26 cellular contexts compared by ENCODE assay signal in the genomic region with DNA sequence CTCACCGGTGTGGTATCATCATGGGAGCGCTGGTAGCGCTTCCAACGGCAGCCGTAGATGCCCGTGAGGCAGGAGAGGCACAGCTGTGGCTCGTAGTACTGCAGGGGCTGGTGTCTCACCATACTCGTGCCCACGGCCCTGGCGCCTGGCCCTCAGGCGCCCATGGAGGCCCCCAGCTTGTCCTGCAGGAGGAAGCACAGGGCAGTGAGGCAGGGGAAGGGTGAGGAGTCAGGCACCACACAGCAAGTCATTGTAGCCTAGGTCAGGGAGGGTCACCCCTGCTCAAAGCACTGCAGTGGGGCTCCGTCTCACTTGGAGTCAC. TPM values are rescaled to one million over a fixed set of nuclear protein-coding genes. Genes with fewer than 3 reads are reported as not detected.
DNase-seq lines count a peak whose midpoint lies in the region; ATAC-seq and TF ChIP-seq lines count a peak whose summit lies in the region.
"Had no signal": no experiment of that assay in that cellular context is flagged by ENCODE, and none has a peak within 500 bp of the region (broad histone marks: within the 10 kb centered on the region; RNA-seq: fewer than 3 reads in every experiment).

No MANE protein-coding gene starts in this region.

- H3K14ac ChIP-seq in mesenchymal stem cell (ENCODE audit: low read length in 2 of 2): no peak overlapping the region

- no peak overlapping the region for H2BK5ac ChIP-seq in mesenchymal stem cell (ENCODE audit: low read depth, low read length, poor library complexity, severe bottlenecking)

- no peak overlapping the region for H4K8ac ChIP-seq in mesenchymal stem cell (ENCODE audit: low read length)

- H3K79me1 ChIP-seq in mesenchymal stem cell (replicated peaks; ENCODE audit: low read length, poor library complexity, severe bottlenecking): no peaks in the 10 kb centered on the region

- peak overlapping the region; percentile 57 for H4K91ac ChIP-seq in mesenchymal stem cell (ENCODE audit: low read length)

- no TSS peak for BruUV-seq in MCF 10A (replicated peaks; lab: Mats Ljungman, UMichigan)

- H3K36me3 ChIP-seq in breast epithelium: no peaks in the 10 kb centered on the region
- no peaks in the 10 kb centered on the region for H3K36me3 ChIP-seq in mesenchymal stem cell (ENCODE audit: control insufficient read depth in 1 of 2, insufficient read depth in 2 of 2, low read depth in 1 of 2, low read length in 2 of 2)
- H3K36me3 ChIP-seq in brain microvascular endothelial cell (replicated peaks): no peaks in the 10 kb centered on the region
- H3K36me3 ChIP-seq in adrenal gland (replicated peaks in 1 of 2): no peaks in the 10 kb centered on the region
- H3K36me3 ChIP-seq: ascending aorta, upper lobe of right lung had no signal

- H3K9me3 ChIP-seq in breast epithelium: no peaks in the 10 kb centered on the region
- H3K9me3 ChIP-seq in mesenchymal stem cell (ENCODE audit: control insufficient read depth, low read length): no peaks in the 10 kb centered on the region
- H3K9me3 ChIP-seq in adrenal gland (replicated peaks in 1 of 3): no peaks in the 10 kb centered on the region
- H3K9me3 ChIP-seq: ascending aorta, upper lobe of right lung had no signal

- H3K4me1 ChIP-seq in breast epithelium (peaks cover 3% of the 10 kb centered on the region in 2 donors), mesenchymal stem cell (ENCODE audit: control insufficient read depth, insufficient read depth, low read depth, low read length) (peaks cover 13% of the 10 kb centered on the region), adrenal gland (replicated peaks in 1 of 2) (peaks cover 0 to 28% of the 10 kb centered on the region in 2 donors)

- H3K9ac ChIP-seq in mesenchymal stem cell (ENCODE audit: low read length): no peak overlapping the region

- no peak overlapping the region for H3K4me3 ChIP-seq in breast epithelium
- no peak overlapping the region for H3K4me3 ChIP-seq in mesenchymal stem cell (ENCODE audit: insufficient read depth in 1 of 2, low read depth in 1 of 2, low read length in 2 of 2)
- H3K4me3 ChIP-seq in brain microvascular endothelial cell (ENCODE audit: low read depth, low read length): no peak overlapping the region
- no peak overlapping the region for H3K4me3 ChIP-seq in adrenal gland
- H3K4me3 ChIP-seq: ascending aorta, upper lobe of right lung had no signal

- H2AK5ac ChIP-seq in mesenchymal stem cell (ENCODE audit: low read length, severe bottlenecking): no peak overlapping the region

- no peak overlapping the region for H3K23ac ChIP-seq in mesenchymal stem cell (ENCODE audit: low read length in 2 of 2)

- TF ChIP-seq CTCF in breast epithelium (IDR thresholded peaks at IDR 0.05) (no peak), MCF 10A (IDR thresholded peaks at IDR 0.05; ENCODE audit: unreplicated experiment) (no peak), VCaP (conservative IDR thresholded peaks at IDR 0.05) (no peak), brain microvascular endothelial cell (IDR thresholded peaks at IDR 0.05; ENCODE audit: low read depth, low read length, missing control alignments) (no peak), adrenal gland (IDR thresholded peaks at IDR 0.05) (no peak)

- no peak for DNase-seq in breast epithelium (ENCODE audit: low spot score in 2 of 2)
- no peak for DNase-seq in MCF 10A (ENCODE audit: unreplicated experiment)
- DNase-seq in mesenchymal stem cell: no peak
- no peak for DNase-seq in OCI-M1 (lab: John Stamatoyannopoulos, UW)
- no peak for DNase-seq in brain microvascular endothelial cell
- no peak for DNase-seq in adrenal gland
- DNase-seq: activated CD4-positive, alpha-beta T cell treated with anti-CD3 and anti-CD28 coated beads for 36 hours; activated CD8-positive, alpha-beta memory T cell treated with anti-CD3 and anti-CD28 coated beads for 24 hours; activated effector memory CD4-positive, alpha-beta T cell treated with anti-CD3 and anti-CD28 coated beads, Interleukin-2, amount 50 U/mL, for 16 hours; activated T-cell treated with anti-CD3 and anti-CD28 coated beads for 4 hours; AML-193; cortex of kidney; effector memory CD4-positive, alpha-beta T cell; HCEC 1CT; KBM-7; naive thymus-derived CD4-positive, alpha-beta T cell; NCI-H1436 treated with DMSO at 0.1 percent for 48 hours; occipital lobe; SIG-M5; stimulated activated naive B cell treated with anti-CD40 and anti-IgM and Interleukin-4, amounts not matched to agents 10 μg/mL and 1 μg/mL and 100 μg/mL, for 72 hours; upper lobe of right lung had no signal

- no peaks in the 10 kb centered on the region for H3K4me1 Mint-ChIP-seq in MCF 10A (ENCODE audit: insufficient read depth, unreplicated experiment)

- in situ Hi-C loops in brain microvascular endothelial cell (cut with HindIII; ENCODE audit: low pct_ligation_motif_present, low sequenced_read_pairs): no loop called here

- no peaks in the 10 kb centered on the region for H3K9me3 Mint-ChIP-seq in MCF 10A (ENCODE audit: unreplicated experiment)
- H3K9me3 Mint-ChIP-seq: stimulated activated naive B cell treated with anti-CD40 and anti-IgM and Interleukin-4, amounts not matched to agents 10 μg/mL and 1 μg/mL and 100 μg/mL, for 72 hours had no signal

- no peak overlapping the region for H3K4me3 Mint-ChIP-seq in MCF 10A (ENCODE audit: unreplicated experiment)
- H3K4me3 Mint-ChIP-seq: activated CD4-positive, alpha-beta T cell treated with anti-CD3 and anti-CD28 coated beads for 36 hours; activated naive CD8-positive, alpha-beta T cell; naive thymus-derived CD4-positive, alpha-beta T cell; stimulated activated naive B cell treated with anti-CD40 and anti-IgM and Interleukin-4, amounts not matched to agents 10 μg/mL and 1 μg/mL and 100 μg/mL, for 72 hours had no signal

- H3K27ac Mint-ChIP-seq in MCF 10A (ENCODE audit: low read depth, unreplicated experiment): no peak overlapping the region
- H3K27ac Mint-ChIP-seq: stimulated activated naive B cell treated with anti-CD40 and anti-IgM and Interleukin-4, amounts not matched to agents 10 μg/mL and 1 μg/mL and 100 μg/mL, for 72 hours had no signal

- no peaks in the 10 kb centered on the region for H3K27me3 ChIP-seq in breast epithelium
- peaks cover 0 to 1% of the 10 kb centered on the region in 2 experiments for H3K27me3 ChIP-seq in mesenchymal stem cell (ENCODE audit: control insufficient read depth in 1 of 2, insufficient read depth in 1 of 2, low read length in 2 of 2)
- no peaks in the 10 kb centered on the region for H3K27me3 ChIP-seq in brain microvascular endothelial cell (replicated peaks)
- H3K27me3 ChIP-seq in adrenal gland: no peaks in the 10 kb centered on the region
- H3K27me3 ChIP-seq: ascending aorta, upper lobe of right lung had no signal

- H3K27ac ChIP-seq in breast epithelium (peak overlapping the region; percentile 83 to 94), VCaP (peak overlapping the region; percentile 59), mesenchymal stem cell (ENCODE audit: low read length, poor library complexity, severe bottlenecking) (no peak overlapping the region), brain microvascular endothelial cell (no peak overlapping the region), adrenal gland (peak overlapping the region in 1 of 5 donors; percentile 69)
- H3K27ac ChIP-seq: ascending aorta, HL-60 had no signal

- H3K4ac ChIP-seq in mesenchymal stem cell (ENCODE audit: low read depth in 1 of 2, low read length in 2 of 2): peak overlapping the region in 1 of 2 experiments; percentile 13

- no peak overlapping the region for H2AFZ ChIP-seq in mesenchymal stem cell (ENCODE audit: low read depth, low read length)

- no peaks in the 10 kb centered on the region for H3K27me3 Mint-ChIP-seq in MCF 10A (ENCODE audit: insufficient read depth, unreplicated experiment)
- H3K27me3 Mint-ChIP-seq: activated CD4-positive, alpha-beta T cell treated with anti-CD3 and anti-CD28 coated beads for 36 hours; activated naive CD8-positive, alpha-beta T cell; naive thymus-derived CD4-positive, alpha-beta T cell; stimulated activated naive B cell treated with anti-CD40 and anti-IgM and Interleukin-4, amounts not matched to agents 10 μg/mL and 1 μg/mL and 100 μg/mL, for 72 hours had no signal

- 89% methylated on average over 12 of the region's 12 CpGs for WGBS in mesenchymal stem cell
- 87 to 100% (median 90%) methylated on average over 1 to 12 of the region's 12 CpGs for WGBS in adrenal gland, 4 donors

- H3K18ac ChIP-seq in mesenchymal stem cell (ENCODE audit: low read depth in 1 of 2, low read length in 2 of 2): no peak overlapping the region

- CTCF ChIA-PET in MCF 10A (lab: Yijun Ruan, JAX): interaction anchor here (0.7 kb wide), 1 partner anchor 53 kb away, joined by 3 read pairs; no protein-coding TSS in a partner anchor

- H3K36me3 Mint-ChIP-seq in MCF 10A (ENCODE audit: insufficient read depth, unreplicated experiment): no peaks in the 10 kb centered on the region
- H3K36me3 Mint-ChIP-seq: naive thymus-derived CD4-positive, alpha-beta T cell; stimulated activated naive B cell treated with anti-CD40 and anti-IgM and Interleukin-4, amounts not matched to agents 10 μg/mL and 1 μg/mL and 100 μg/mL, for 72 hours had no signal

- H2BK120ac ChIP-seq in mesenchymal stem cell (ENCODE audit: low read depth, low read length): no peak overlapping the region

- H2BK15ac ChIP-seq in mesenchymal stem cell (ENCODE audit: low read depth, poor library complexity, severe bottlenecking): no peak overlapping the region

- TF ChIP-seq POLR2A in breast epithelium (IDR thresholded peaks at IDR 0.05) (no peak), adrenal gland (IDR thresholded peaks at IDR 0.05) (no peak)

- intact Hi-C loops in breast epithelium (cut with DNase I; ENCODE audit: low total_unique reads) (loop anchor here (5.0 kb wide), 1 partner anchor 1250 kb away; no protein-coding TSS in a partner anchor), MCF 10A (cut with micrococcal nuclease) (no loop called here), adrenal gland (cut with DNase I) (no loop called here)

- H2BK12ac ChIP-seq in mesenchymal stem cell (ENCODE audit: low read length in 2 of 2): peak overlapping the region in 1 of 2 experiments; percentile 27

- no peak overlapping the region for H3K4me2 ChIP-seq in mesenchymal stem cell (ENCODE audit: low read length, poor library complexity, severe bottlenecking)

- POLR2A ChIA-PET in MCF 10A (lab: Yijun Ruan, JAX): no interaction called here

- no peak for ATAC-seq in GM21619 (IDR thresholded peaks at IDR 0.05; ENCODE audit: unreplicated experiment)
- ATAC-seq: activated CD4-positive, alpha-beta T cell treated with anti-CD3 and anti-CD28 coated beads for 36 hours; naive thymus-derived CD4-positive, alpha-beta T cell; stimulated activated naive B cell treated with anti-CD40 and anti-IgM and Interleukin-4, amounts not matched to agents 10 μg/mL and 1 μg/mL and 100 μg/mL, for 72 hours had no signal

RNA-seq across cellular contexts. Expression of a gene that starts 44.6 kb away (rescaled TPM):
- total RNA-seq in breast epithelium: 1 to 10 TPM; 1.6 to 2.7 (median 2.6) TPM
- total RNA-seq in MCF 10A (2022): not detected in 2 replicates
- polyA plus RNA-seq in mesenchymal stem cell (2013, experiment 1 of 2): 0.26 TPM
- 0.34 TPM for polyA plus RNA-seq in mesenchymal stem cell (2013, experiment 2 of 2)
- 1 to 10 TPM in 3 of 8 donors, under 1 TPM in 5; 0.25 to 2.0 (median 0.93) TPM for total RNA-seq in adrenal gland
- polyA plus RNA-seq in adrenal gland: 1 to 10 TPM in 2 of 3 donors, under 1 TPM in 1; 0.38 to 3.5 (median 1.4) TPM
- total RNA-seq: ascending aorta had no signal

RNA-seq across cellular contexts. Expression of a gene that starts 48.2 kb away (rescaled TPM):
- total RNA-seq in breast epithelium: 10 to 100 TPM; 10.5 to 25.9 (median 14.8) TPM
- 5.6 and 5.7 TPM in 2 replicates for total RNA-seq in MCF 10A (2022)
- 1.8 TPM for polyA plus RNA-seq in mesenchymal stem cell (2013, experiment 1 of 2)
- 1.4 TPM for polyA plus RNA-seq in mesenchymal stem cell (2013, experiment 2 of 2)
- 10 to 100 TPM in 7 of 8 donors, 1 to 10 TPM in 1; 4.8 to 17.8 (median 14.5) TPM for total RNA-seq in adrenal gland
- polyA plus RNA-seq in adrenal gland: 100 to 1,000 TPM in 1 of 3 donors, 10 to 100 TPM in 1, 1 to 10 TPM in 1; 4.1 to 110 (median 35.0) TPM

Comparison
In these comparisons a context has a peak if more than half of its experiments do, and no peak if none do; other contexts are left out.
1. H3K27ac ChIP-seq: peak in breast epithelium (2 of 2) and VCaP (single experiment); none in mesenchymal stem cell (single experiment) and brain microvascular endothelial cell (single experiment).